Comparison of ENCODE assay signal across 32 cellular contexts in the genomic region with DNA sequence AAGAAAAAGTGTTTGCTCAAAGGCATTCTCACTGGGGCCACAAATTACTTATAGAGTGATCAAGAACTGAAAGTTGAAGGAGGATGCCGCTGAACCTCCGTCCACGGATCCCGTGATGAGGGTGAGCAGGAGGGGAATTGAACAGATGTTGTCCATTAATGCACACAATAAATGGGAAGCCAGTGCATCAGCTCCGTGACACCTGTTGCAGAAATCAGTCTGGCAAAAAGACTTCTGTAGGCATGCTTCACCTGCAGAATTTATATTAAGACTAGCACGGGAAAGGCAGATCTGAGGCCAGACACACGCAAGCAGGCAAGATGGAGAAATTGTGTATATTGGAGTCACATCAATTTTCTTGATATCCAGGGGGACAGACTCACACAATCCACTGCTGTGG.
"Had no signal": no experiment of that assay in that cellular context is flagged by ENCODE, and none has a peak within 500 bp of the region (broad histone marks: within the 10 kb centered on the region; RNA-seq: fewer than 3 reads in every experiment).

No MANE protein-coding gene starts in this region.

- H3K4me1 ChIP-seq: SJSA1 had no signal

- DNase-seq: activated B cell treated with CpG ODN at 0.5 μM for 24 hours; activated CD4-positive, alpha-beta memory T cell treated with anti-CD3 and anti-CD28 coated beads for 36 hours; activated CD4-positive, alpha-beta T cell treated with anti-CD3 and anti-CD28 coated beads for 1 hour; activated CD4-positive, alpha-beta T cell treated with anti-CD3 and anti-CD28 coated beads, Interleukin-2, amount 10 ng/mL, durations not matched to agents 24 days and 14 days; activated CD8-positive, alpha-beta memory T cell treated with anti-CD3 and anti-CD28 coated beads for 24 hours; activated gamma-delta T cell; activated naive CD4-positive, alpha-beta T cell treated with anti-CD3 and anti-CD28 coated beads for 36 hours; activated T-cell treated with anti-CD3 and anti-CD28 coated beads, Interleukin-2, amount 50 U/mL, for 4 hours; amygdala; brain microvascular endothelial cell; Karpas-422; MM.1S; NCI-H1105; NCI-H1436 treated with DMSO at 0.1 percent for 48 hours; NCI-H187; NCI-H2081; NCI-H2171; NCI-H2227 treated with DMSO at 0.1 percent for 48 hours; NCI-H510A; NCI-H526 treated with DMSO at 0.1 percent for 48 hours; NK-92 treated with Interleukin-12 subunit alpha and Interleukin-12 subunit beta, amount 100 ng/mL, for 24 hours; OCI-M1; Right ventricle myocardium superior; T-helper 17 cell; T-helper 9 cell had no signal

- ATAC-seq: activated T-cell treated with anti-CD3 and anti-CD28 coated beads, Interleukin-2, amount 50 U/mL, for 4 hours; K562; Panc1; SK-N-SH treated with all-trans-retinoic acid at 6 μM for 48 hours; T-helper 17 cell had no signal

- H3K27me3 ChIP-seq: brain microvascular endothelial cell, SJSA1 had no signal

- FAIRE-seq: astrocyte, K562 had no signal

- H3K27me3 Mint-ChIP-seq: activated CD4-positive, alpha-beta T cell treated with anti-CD3 and anti-CD28 coated beads, Interleukin-2, amount 10 ng/mL, durations not matched to agents 24 days and 14 days; activated naive CD8-positive, alpha-beta T cell had no signal

- H3K4me1 Mint-ChIP-seq: activated B cell treated with CpG ODN at 0.5 μM for 24 hours; activated CD4-positive, alpha-beta T cell treated with anti-CD3 and anti-CD28 coated beads, Interleukin-2, amount 10 ng/mL, durations not matched to agents 24 days and 14 days; T-helper 17 cell had no signal

- H3K27ac Mint-ChIP-seq: activated B cell treated with CpG ODN at 0.5 μM for 24 hours; activated CD4-positive, alpha-beta memory T cell treated with anti-CD3 and anti-CD28 coated beads for 36 hours; activated CD4-positive, alpha-beta T cell treated with anti-CD3 and anti-CD28 coated beads, Interleukin-2, amount 10 ng/mL, durations not matched to agents 24 days and 14 days; activated naive CD4-positive, alpha-beta T cell treated with anti-CD3 and anti-CD28 coated beads for 36 hours; activated naive CD8-positive, alpha-beta T cell; T-helper 17 cell had no signal

- H3K4me3 Mint-ChIP-seq: activated B cell treated with CpG ODN at 0.5 μM for 24 hours; activated CD4-positive, alpha-beta memory T cell treated with anti-CD3 and anti-CD28 coated beads for 36 hours; activated CD4-positive, alpha-beta T cell treated with anti-CD3 and anti-CD28 coated beads, Interleukin-2, amount 10 ng/mL, durations not matched to agents 24 days and 14 days; activated naive CD4-positive, alpha-beta T cell treated with anti-CD3 and anti-CD28 coated beads for 36 hours; activated naive CD8-positive, alpha-beta T cell; activated T-cell treated with anti-CD3 and anti-CD28 coated beads, Interleukin-2, amount 50 U/mL, for 4 hours; T-helper 17 cell had no signal

- H3K4me3 ChIP-seq: K562, SJSA1 had no signal

- H3K36me3 ChIP-seq: brain microvascular endothelial cell, SJSA1 had no signal

- H3K9me3 ChIP-seq: SJSA1 had no signal

- H3K36me3 Mint-ChIP-seq: activated CD4-positive, alpha-beta memory T cell treated with anti-CD3 and anti-CD28 coated beads for 36 hours; activated naive CD8-positive, alpha-beta T cell had no signal

- H3K27ac ChIP-seq: brain microvascular endothelial cell, RWPE1, SJSA1 had no signal

- H3K9me3 Mint-ChIP-seq: activated B cell treated with CpG ODN at 0.5 μM for 24 hours; activated CD4-positive, alpha-beta memory T cell treated with anti-CD3 and anti-CD28 coated beads for 36 hours; activated CD4-positive, alpha-beta T cell treated with anti-CD3 and anti-CD28 coated beads, Interleukin-2, amount 10 ng/mL, durations not matched to agents 24 days and 14 days; activated naive CD4-positive, alpha-beta T cell treated with anti-CD3 and anti-CD28 coated beads for 36 hours; activated T-cell treated with anti-CD3 and anti-CD28 coated beads, Interleukin-2, amount 50 U/mL, for 4 hours had no signal
